ENCODE assay signal across 8 cellular contexts in genomic region chr6:24524801-24525200, GRCh38. TPM values are rescaled to one million over a fixed set of nuclear protein-coding genes. Genes with fewer than 3 reads are reported as not detected.
A peak's percentile ranks its signal among the peaks of the same experiment; 100 is the strongest.
DNase-seq lines count a peak whose midpoint lies in the region; ATAC-seq and TF ChIP-seq lines count a peak whose summit lies in the region.

No MANE protein-coding gene starts in this region.

- peaks cover 8 to 32% (median 14%) of the 10 kb centered on the region in 7 donors for H3K4me1 Mint-ChIP-seq in naive thymus-derived CD4-positive, alpha-beta T cell

- no peak overlapping the region for H3K27ac ChIP-seq in naive thymus-derived CD4-positive, alpha-beta T cell (ENCODE audit: low read depth, low read length)
- H3K27ac ChIP-seq in aorta (ENCODE audit: low read depth in 1 of 2, low read length in 2 of 2), result no peak overlapping the region

- no peak for ATAC-seq in naive thymus-derived CD4-positive, alpha-beta T cell
- ATAC-seq in HG03108 (IDR thresholded peaks at IDR 0.05; ENCODE audit: unreplicated experiment), result no peak
- ATAC-seq in aorta (ENCODE audit: low FRiP score), result no peak

- no peak overlapping the region for H3K4me3 Mint-ChIP-seq in naive thymus-derived CD4-positive, alpha-beta T cell

- H3K27me3 ChIP-seq in naive thymus-derived CD4-positive, alpha-beta T cell (ENCODE audit: control insufficient read depth in 2 of 2, insufficient read depth in 2 of 2, low read length in 2 of 2), result no peaks in the 10 kb centered on the region
- H3K27me3 ChIP-seq in aorta (ENCODE audit: control insufficient read depth in 1 of 2, insufficient read depth in 2 of 2, low read length in 1 of 2), result no peaks in the 10 kb centered on the region

- intact Hi-C loops in naive thymus-derived CD4-positive, alpha-beta T cell (cut with micrococcal nuclease), result loop anchor here (2.0 kb wide), 3 partner anchors 56 to 242 kb away; no protein-coding TSS in a partner anchor
- intact Hi-C loops in aorta (cut with DNase I), result no loop called here

- H3K4me1 ChIP-seq in naive thymus-derived CD4-positive, alpha-beta T cell (ENCODE audit: control insufficient read depth in 2 of 2, insufficient read depth in 2 of 2, low read length in 2 of 2), result no peaks in the 10 kb centered on the region
- H3K4me1 ChIP-seq in aorta (ENCODE audit: control insufficient read depth in 1 of 2, insufficient read depth in 2 of 2, low read length in 2 of 2), result no peaks in the 10 kb centered on the region

- H3K27me3 Mint-ChIP-seq in naive thymus-derived CD4-positive, alpha-beta T cell, result no peaks in the 10 kb centered on the region

- CTCF ChIA-PET in naive thymus-derived CD4-positive, alpha-beta T cell (lab: Charles Lee), result interaction anchor here (0.7 to 1.2 kb wide), 2 partner anchors 57 to 492 kb away, joined by 3 to 5 read pairs; no protein-coding TSS in a partner anchor

- 57 to 62% methylated on average over 5 of the region's 5 CpGs for WGBS in aorta, 2 donors

- H3K4me3 ChIP-seq in GM12865 (ENCODE audit: low read depth, low read length), result no peak overlapping the region
- H3K4me3 ChIP-seq in naive thymus-derived CD4-positive, alpha-beta T cell (ENCODE audit: low read length), result no peak overlapping the region
- H3K4me3 ChIP-seq in aorta (ENCODE audit: low read length in 2 of 2), result no peak overlapping the region

- H3K36me3 Mint-ChIP-seq in naive thymus-derived CD4-positive, alpha-beta T cell, result peaks cover 0 to 30% (median 4%) of the 10 kb centered on the region in 5 donors

- POLR2A ChIA-PET in naive thymus-derived CD4-positive, alpha-beta T cell (lab: Charles Lee), result no interaction called here

- H3K9me3 ChIP-seq in naive thymus-derived CD4-positive, alpha-beta T cell (ENCODE audit: control insufficient read depth in 2 of 3, low read length in 3 of 3), result no peaks in the 10 kb centered on the region
- H3K9me3 ChIP-seq in aorta (ENCODE audit: control insufficient read depth, low read length), result no peaks in the 10 kb centered on the region

- H3K36me3 ChIP-seq in naive thymus-derived CD4-positive, alpha-beta T cell (ENCODE audit: control insufficient read depth in 2 of 3, insufficient read depth in 3 of 3, low read length in 3 of 3), result no peaks in the 10 kb centered on the region
- H3K36me3 ChIP-seq in aorta (ENCODE audit: control insufficient read depth in 1 of 2, insufficient read depth in 2 of 2, low read length in 1 of 2), result peaks cover 0 to 5% of the 10 kb centered on the region in 2 donors

- H3K27ac Mint-ChIP-seq in naive thymus-derived CD4-positive, alpha-beta T cell, result peak overlapping the region in 2 of 9 donors; percentile 7 to 82

- no peak for DNase-seq in AG09319 (ENCODE audit: extremely low read depth, low read depth)
- peak; percentile 76 for DNase-seq in GM12865 (ENCODE audit: low read depth)
- peak; percentile 0 for DNase-seq in NCI-H1694 (lab: John Stamatoyannopoulos, UW)
- DNase-seq in astrocyte of the hippocampus (ENCODE audit: low read depth, low spot score), result peak; percentile 65
- peak in 7 of 9 donors; percentile 4 to 39 (median 26) for DNase-seq in naive thymus-derived CD4-positive, alpha-beta T cell
- DNase-seq in KG1 (lab: John Stamatoyannopoulos, UW), result no peak
- DNase-seq in aorta, result no peak

- H3K9me3 Mint-ChIP-seq in naive thymus-derived CD4-positive, alpha-beta T cell, result no peaks in the 10 kb centered on the region

- peak; percentile 41 for TF ChIP-seq CTCF in AG09319 (IDR thresholded peaks at IDR 0.05; ENCODE audit: low read depth, low read length)
- TF ChIP-seq CTCF in GM12865 (IDR thresholded peaks at IDR 0.05; ENCODE audit: insufficient read depth, low read depth, low read length, missing control alignments), result peak; percentile 59

RNA-seq across cellular contexts. Expression of gene ALDH5A1, which starts 30.0 kb away (rescaled TPM):
- 10 to 100 TPM in 2 of 5 experiments, 1 to 10 TPM in 3; 5.7 to 20.6 (median 8.9) TPM for total RNA-seq in naive thymus-derived CD4-positive, alpha-beta T cell
- polyA plus RNA-seq in naive thymus-derived CD4-positive, alpha-beta T cell, result 10 to 100 TPM; 12.3 to 18.5 TPM
- total RNA-seq in aorta, result 1 to 10 TPM; 5.1 to 8.2 TPM
- 1 to 10 TPM; 2.1 to 4.9 TPM for polyA plus RNA-seq in aorta

RNA-seq across cellular contexts. Expression of gene GPLD1, which starts 35.4 kb away (rescaled TPM):
- 1 to 10 TPM in 3 of 5 experiments, under 1 TPM in 2; 0.44 to 1.7 (median 1.2) TPM for total RNA-seq in naive thymus-derived CD4-positive, alpha-beta T cell
- under 1 TPM; 0.63 to 0.94 TPM for polyA plus RNA-seq in naive thymus-derived CD4-positive, alpha-beta T cell
- 1 to 10 TPM; 7.3 to 8.2 TPM for total RNA-seq in aorta
- polyA plus RNA-seq in aorta, result 1 to 10 TPM in 1 of 2 donors, under 1 TPM in 1; 0.50 to 4.5 TPM

Comparison
In these comparisons a context has a peak if more than half of its experiments do, and no peak if none do; other contexts are left out.
1. DNase-seq: peak in GM12865 (single experiment), NCI-H1694 (single experiment), astrocyte of the hippocampus (single experiment) and naive thymus-derived CD4-positive, alpha-beta T cell (7 of 9); none in AG09319 (single experiment), KG1 (single experiment) and aorta (0 of 2).
2. intact Hi-C loops: an anchor here in naive thymus-derived CD4-positive, alpha-beta T cell (2.0 kb wide); none called in aorta.